In the genomic region with DNA sequence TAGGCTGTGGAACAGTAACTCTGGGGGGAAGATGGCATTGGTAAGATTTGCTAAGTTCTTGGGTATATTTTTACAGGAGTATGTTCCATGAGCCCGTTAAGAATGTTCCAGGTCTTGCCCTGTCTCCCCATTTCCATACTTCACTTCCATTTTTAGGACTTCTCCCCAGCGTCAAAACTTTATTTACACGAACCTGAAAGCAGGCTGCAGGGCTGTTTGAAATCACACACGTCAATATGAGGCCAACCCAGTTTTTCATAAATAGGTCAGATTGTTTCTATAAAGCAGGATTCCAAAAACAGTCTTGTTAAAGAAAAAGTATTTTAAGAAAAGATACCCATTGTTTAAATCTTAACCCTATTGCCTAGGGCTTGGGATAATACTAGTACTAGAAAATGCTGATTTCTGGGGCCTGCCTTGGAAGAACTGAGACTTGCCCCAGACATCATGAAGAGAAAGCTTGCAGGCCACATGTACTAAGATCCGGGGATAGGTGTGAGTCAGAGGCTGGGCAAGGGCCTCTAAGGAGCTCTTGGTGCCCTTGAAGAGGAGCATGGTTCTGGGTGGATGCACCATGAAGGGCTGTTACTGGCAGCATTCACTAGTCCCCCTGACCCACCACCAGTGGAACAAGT, we compare ENCODE assay signal across 10 cellular contexts. TPM values are rescaled to one million over a fixed set of nuclear protein-coding genes. Genes with fewer than 3 reads are reported as not detected.
DNase-seq lines count a peak whose midpoint lies in the region; ATAC-seq, FAIRE-seq and TF ChIP-seq lines count a peak whose summit lies in the region.
"Had no signal": no experiment of that assay in that cellular context is flagged by ENCODE, and none has a peak within 500 bp of the region (broad histone marks: within the 10 kb centered on the region; RNA-seq: fewer than 3 reads in every experiment).

No MANE protein-coding gene starts in this region.

- H3K36me3 ChIP-seq in astrocyte (ENCODE audit: insufficient read depth, low read length) = peaks cover 7% of the 10 kb centered on the region

- H3K27ac Mint-ChIP-seq in astrocyte (ENCODE audit: unreplicated experiment) (peak overlapping the region; percentile 88), osteocyte (ENCODE audit: unreplicated experiment) (peak overlapping the region; percentile 75)

- ATAC-seq in GM18498 (IDR thresholded peaks at IDR 0.05; ENCODE audit: unreplicated experiment) (peak; percentile 44), HG02981 (IDR thresholded peaks at IDR 0.05; ENCODE audit: unreplicated experiment) (peak; percentile 29)
- ATAC-seq: naive thymus-derived CD4-positive, alpha-beta T cell had no signal

- H3K4me1 Mint-ChIP-seq in astrocyte (ENCODE audit: low read depth, unreplicated experiment) (peaks cover 75% of the 10 kb centered on the region), osteocyte (ENCODE audit: unreplicated experiment) (peaks cover 77% of the 10 kb centered on the region)

- H3K27me3 Mint-ChIP-seq in astrocyte (ENCODE audit: low read depth, unreplicated experiment) = no peaks in the 10 kb centered on the region
- H3K27me3 Mint-ChIP-seq in osteocyte (ENCODE audit: unreplicated experiment) = no peaks in the 10 kb centered on the region

- peak overlapping the region; percentile 71 for H3K9ac ChIP-seq in astrocyte (ENCODE audit: low read length)
- H3K9ac ChIP-seq: KMS-11 had no signal

- peak overlapping the region; percentile 37 for H3K4me3 Mint-ChIP-seq in astrocyte (ENCODE audit: unreplicated experiment)
- H3K4me3 Mint-ChIP-seq in osteocyte (ENCODE audit: unreplicated experiment) = no peak overlapping the region
- H3K4me3 Mint-ChIP-seq: naive thymus-derived CD4-positive, alpha-beta T cell had no signal

- H3K36me3 Mint-ChIP-seq in astrocyte (ENCODE audit: low read depth, unreplicated experiment) = peaks cover 14% of the 10 kb centered on the region
- H3K36me3 Mint-ChIP-seq in osteocyte (ENCODE audit: unreplicated experiment) = peaks cover 9% of the 10 kb centered on the region

- peaks cover 85% of the 10 kb centered on the region for H4K20me1 ChIP-seq in astrocyte (ENCODE audit: insufficient read depth, low read length)

- peak; percentile 69 for DNase-seq in astrocyte (ENCODE audit: low read depth)
- no peak for DNase-seq in osteocyte (ENCODE audit: extremely low spot score, unreplicated experiment)
- DNase-seq in GM10248 (ENCODE audit: extremely low spot score) = no peak
- DNase-seq in D721Med (ENCODE audit: insufficient read length, low spot score) = no peak
- no peak for DNase-seq in activated CD8-positive, alpha-beta memory T cell treated with anti-CD3 and anti-CD28 coated beads, Interleukin-2, amount 50 U/mL, for 48 hours
- DNase-seq in NCI-H446 treated with DMSO at 0.1 percent for 48 hours (lab: John Stamatoyannopoulos, UW) = no peak
- DNase-seq: naive thymus-derived CD4-positive, alpha-beta T cell had no signal

- no peaks in the 10 kb centered on the region for H3K27me3 ChIP-seq in astrocyte (ENCODE audit: insufficient read depth, low read length)

- H3K4me1 ChIP-seq in astrocyte (ENCODE audit: insufficient read depth, low read length) = peaks cover 74% of the 10 kb centered on the region

- no peak overlapping the region for H2AFZ ChIP-seq in astrocyte (ENCODE audit: low read depth, low read length)

- peak overlapping the region; percentile 90 for H3K27ac ChIP-seq in astrocyte (ENCODE audit: low read depth, low read length)
- H3K27ac ChIP-seq: KMS-11 had no signal

- POLR2A ChIA-PET in GM10248 (lab: Yijun Ruan, JAX) = interaction anchor here (0.5 to 0.9 kb wide), 2 partner anchors 12 to 58 kb away, joined by 3 read pairs; no protein-coding TSS in a partner anchor

- CTCF ChIA-PET in GM10248 (lab: Yijun Ruan, JAX) = interaction anchor here (1.5 to 4.3 kb wide), 2 partner anchors 12 to 18 kb away, joined by 4 to 21 read pairs; no protein-coding TSS in a partner anchor

- H3K79me2 ChIP-seq in astrocyte (ENCODE audit: insufficient read depth, low read length) = peaks cover 100% of the 10 kb centered on the region

- no peak overlapping the region for H3K4me3 ChIP-seq in astrocyte (ENCODE audit: insufficient read depth, low read depth, low read length)

- no peak for TF ChIP-seq CTCF in astrocyte (IDR thresholded peaks at IDR 0.05; ENCODE audit: insufficient read depth, low read depth, low read length)
- no peak for TF ChIP-seq CTCF in osteocyte (IDR thresholded peaks at IDR 0.05)
- no peak for TF ChIP-seq CTCF in GM10248 (IDR thresholded peaks at IDR 0.05; ENCODE audit: control extremely low read depth, extremely low read depth, low read depth, missing control alignments)
- TF ChIP-seq CTCF in D721Med (IDR thresholded peaks at IDR 0.05; ENCODE audit: insufficient read depth, missing control alignments) = no peak

- peaks cover 5% of the 10 kb centered on the region for H3K9me3 ChIP-seq in astrocyte (ENCODE audit: insufficient read depth, low read depth, low read length)

- FAIRE-seq in astrocyte (lab: Jason Lieb, UNC) (no peak), D721Med (lab: Jason Lieb, UNC) (no peak)

- H3K9me3 Mint-ChIP-seq in astrocyte (ENCODE audit: unreplicated experiment) (peaks cover 10% of the 10 kb centered on the region), osteocyte (ENCODE audit: unreplicated experiment) (peaks cover 20% of the 10 kb centered on the region)

- peak overlapping the region; percentile 67 for H3K4me2 ChIP-seq in astrocyte (ENCODE audit: low read length)
- H3K4me2 ChIP-seq: KMS-11 had no signal

RNA-seq across cellular contexts. Expression of a gene that starts 24.2 kb away (rescaled TPM):
- total RNA-seq in astrocyte = 291 and 347 TPM in 2 replicates
- total RNA-seq in osteocyte = 336 and 341 TPM in 2 replicates
